Comparison of ENCODE assay signal across 1 cellular context in genomic region chr15:66842710-66843441, GRCh38.
TF ChIP-seq lines count a peak whose summit lies in the region.

No MANE protein-coding gene starts in this region.

TF ChIP-seq in IMR-90, 13 proteins besides CTCF, POLR2A, EP300 and RAD21 (continued from another document):
- no peak for TF ChIP-seq ELK1 (IDR thresholded peaks at IDR 0.05; ENCODE audit: borderline replicate concordance, low read depth, low read length)
- TF ChIP-seq FOS (IDR thresholded peaks at IDR 0.05; ENCODE audit: low read depth, low read length): no peak
- no peak for TF ChIP-seq RCOR1 (IDR thresholded peaks at IDR 0.05; ENCODE audit: insufficient replicate concordance, low read length)
- TF ChIP-seq MXI1 (IDR thresholded peaks at IDR 0.05; ENCODE audit: borderline replicate concordance, low read depth, low read length): peak; percentile 72
